Comparison of ENCODE assay signal across 27 cellular contexts in genomic region chr2:15662579-15662978, GRCh38.
"Had no signal": no experiment of that assay in that cellular context is flagged by ENCODE, and none has a peak within 500 bp of the region (broad histone marks: within the 10 kb centered on the region; RNA-seq: fewer than 3 reads in every experiment).

No MANE protein-coding gene starts in this region.

- H3K4me1 Mint-ChIP-seq: stimulated activated effector memory CD8-positive, alpha-beta T cell treated with anti-CD3 and anti-CD28 coated beads, Interleukin-12 subunit alpha, Interleukin-12 subunit beta, amount 100 ng/mL, for 72 hours; stimulated activated memory B cell treated with anti-CD40 and anti-IgM and Interleukin-4, amounts not matched to agents 10 μg/mL and 1 μg/mL and 100 μg/mL, for 72 hours; stimulated activated naive CD8-positive, alpha-beta T cell treated with anti-CD3 and anti-CD28 coated beads, Interleukin-15, amount 100 ng/mL, for 72 hours had no signal

- H3K9me3 ChIP-seq: stomach, suprapubic skin, testis, thoracic aorta, thyroid gland, tibial artery, tibial nerve, transverse colon, upper lobe of left lung, upper lobe of right lung, uterus, vagina had no signal

- H3K27me3 Mint-ChIP-seq: stimulated activated memory B cell treated with anti-CD40 and anti-IgM and Interleukin-4, amounts not matched to agents 10 μg/mL and 1 μg/mL and 100 μg/mL, for 72 hours had no signal

- H3K27ac ChIP-seq: stomach, suprapubic skin, testis, thoracic aorta, thyroid gland, tibial artery, tibial nerve, transverse colon, upper lobe of left lung, upper lobe of right lung, uterus, vagina had no signal

- H3K27ac Mint-ChIP-seq: stimulated activated effector memory CD8-positive, alpha-beta T cell treated with anti-CD3 and anti-CD28 coated beads, Interleukin-12 subunit alpha, Interleukin-12 subunit beta, amount 100 ng/mL, for 72 hours; stimulated activated memory B cell treated with anti-CD40 and anti-IgM and Interleukin-4, amounts not matched to agents 10 μg/mL and 1 μg/mL and 100 μg/mL, for 72 hours; stimulated activated naive B cell treated with anti-CD40 and anti-IgM and Interleukin-4, amounts not matched to agents 10 μg/mL and 1 μg/mL and 100 μg/mL, for 72 hours; stimulated activated naive CD8-positive, alpha-beta T cell treated with anti-CD3 and anti-CD28 coated beads, Interleukin-15, amount 100 ng/mL, for 72 hours; stimulated activated naive CD8-positive, alpha-beta T cell treated with anti-CD3 and anti-CD28 coated beads, Interleukin-15, Interleukin-2, amounts not matched to agents 100 ng/mL and 50 ng/mL, for 24 hours; type B pancreatic cell had no signal

- H3K36me3 Mint-ChIP-seq: stimulated activated effector memory CD8-positive, alpha-beta T cell treated with anti-CD3 and anti-CD28 coated beads, Interleukin-12 subunit alpha, Interleukin-12 subunit beta, amount 100 ng/mL, for 72 hours; stimulated activated memory B cell treated with anti-CD40 and anti-IgM and Interleukin-4, amounts not matched to agents 10 μg/mL and 1 μg/mL and 100 μg/mL, for 72 hours; stimulated activated naive B cell treated with anti-CD40 and anti-IgM and Interleukin-4, amounts not matched to agents 10 μg/mL and 1 μg/mL and 100 μg/mL, for 72 hours; type B pancreatic cell had no signal

- H3K4me3 ChIP-seq: stomach, suprapubic skin, testis, thoracic aorta, thyroid gland, tibial artery, tibial nerve, transverse colon, upper lobe of left lung, upper lobe of right lung, uterus, vagina had no signal

- H3K36me3 ChIP-seq: stomach, suprapubic skin, thoracic aorta, thyroid gland, tibial artery, tibial nerve, transverse colon, upper lobe of left lung, upper lobe of right lung, uterus, vagina had no signal

- H3K4me1 ChIP-seq: stomach, testis, tibial artery, tibial nerve, upper lobe of left lung, upper lobe of right lung, uterus, vagina had no signal

- DNase-seq: stimulated activated CD4-positive, alpha-beta T cell treated with anti-CD3 and anti-CD28 coated beads, Interleukin-2, amount 100 ng/mL, for 48 hours; stimulated activated CD4-positive, alpha-beta T cell treated with anti-CD3 and anti-CD28 coated beads, Interleukin-4, amount 100 ng/mL, for 1 hour; stimulated activated CD4-positive, alpha-beta T cell treated with anti-CD3 and anti-CD28 coated beads, Interleukin-4, amount 100 ng/mL, for 24 hours; stimulated activated CD4-positive, alpha-beta T cell treated with anti-CD3 and anti-CD28 coated beads, Interleukin-4, amount 100 ng/mL, for 4 hours; stimulated activated CD8-positive, alpha-beta memory T cell treated with anti-CD3 and anti-CD28 coated beads, Interleukin-4, amount 100 ng/mL, for 48 hours; stimulated activated naive B cell treated with anti-CD40 and anti-IgM and Interleukin-4, amounts not matched to agents 10 μg/mL and 1 μg/mL and 100 μg/mL, for 72 hours; stimulated activated naive CD4-positive, alpha-beta T cell; stimulated activated naive CD4-positive, alpha-beta T cell treated with Interleukin-2 at 50 U/mL for 16 hours; stimulated activated naive CD8-positive, alpha-beta T cell treated with anti-CD3 and anti-CD28 coated beads, Interleukin-15, amount 100 ng/mL, for 72 hours; stimulated activated naive CD8-positive, alpha-beta T cell treated with anti-CD3 and anti-CD28 coated beads, Interleukin-15, Interleukin-2, amounts not matched to agents 100 U/mL and 50 U/mL, for 24 hours; stomach; substantia nigra; testis; thyroid gland; tibial artery; transverse colon; upper lobe of left lung; upper lobe of right lung; uterus had no signal

- H3K4me3 Mint-ChIP-seq: stimulated activated effector memory CD8-positive, alpha-beta T cell treated with anti-CD3 and anti-CD28 coated beads, Interleukin-12 subunit alpha, Interleukin-12 subunit beta, amount 100 ng/mL, for 72 hours; stimulated activated memory B cell treated with anti-CD40 and anti-IgM and Interleukin-4, amounts not matched to agents 10 μg/mL and 1 μg/mL and 100 μg/mL, for 72 hours; stimulated activated naive B cell treated with anti-CD40 and anti-IgM and Interleukin-4, amounts not matched to agents 10 μg/mL and 1 μg/mL and 100 μg/mL, for 72 hours; stimulated activated naive CD8-positive, alpha-beta T cell treated with anti-CD3 and anti-CD28 coated beads, Interleukin-15, amount 100 ng/mL, for 72 hours; stimulated activated naive CD8-positive, alpha-beta T cell treated with anti-CD3 and anti-CD28 coated beads, Interleukin-15, Interleukin-2, amounts not matched to agents 100 ng/mL and 50 ng/mL, for 24 hours; type B pancreatic cell had no signal

- H3K9me3 Mint-ChIP-seq: stimulated activated naive CD8-positive, alpha-beta T cell treated with anti-CD3 and anti-CD28 coated beads, Interleukin-15, amount 100 ng/mL, for 72 hours; stimulated activated naive CD8-positive, alpha-beta T cell treated with anti-CD3 and anti-CD28 coated beads, Interleukin-15, Interleukin-2, amounts not matched to agents 100 ng/mL and 50 ng/mL, for 24 hours had no signal

- ATAC-seq: stimulated activated effector memory CD8-positive, alpha-beta T cell treated with anti-CD3 and anti-CD28 coated beads, Interleukin-12 subunit alpha, Interleukin-12 subunit beta, amount 100 ng/mL, for 72 hours; stimulated activated memory B cell treated with anti-CD40 and anti-IgM and Interleukin-4, amounts not matched to agents 10 μg/mL and 1 μg/mL and 100 μg/mL, for 72 hours; stimulated activated naive B cell treated with anti-CD40 and anti-IgM and Interleukin-4, amounts not matched to agents 10 μg/mL and 1 μg/mL and 100 μg/mL, for 72 hours; stimulated activated naive CD8-positive, alpha-beta T cell treated with anti-CD3 and anti-CD28 coated beads, Interleukin-15, amount 100 ng/mL, for 72 hours; stimulated activated naive CD8-positive, alpha-beta T cell treated with anti-CD3 and anti-CD28 coated beads, Interleukin-15, Interleukin-2, amounts not matched to agents 100 U/mL and 50 U/mL, for 24 hours; upper lobe of right lung had no signal

- H3K27me3 ChIP-seq: suprapubic skin, testis, thyroid gland, transverse colon, upper lobe of left lung, upper lobe of right lung, uterus, vagina had no signal
